In genomic region chr1:194151056-194151455, GRCh38 we compare ENCODE assay signal across 15 cellular contexts.
DNase-seq lines count a peak whose midpoint lies in the region; ATAC-seq and TF ChIP-seq lines count a peak whose summit lies in the region.
"Had no signal": no experiment of that assay in that cellular context is flagged by ENCODE, and none has a peak within 500 bp of the region (broad histone marks: within the 10 kb centered on the region; RNA-seq: fewer than 3 reads in every experiment).

No MANE protein-coding gene starts in this region.

- no peaks in the 10 kb centered on the region for H3K36me3 Mint-ChIP-seq in activated CD4-positive, alpha-beta T cell treated with anti-CD3 and anti-CD28 coated beads, Interleukin-2, amount 10 ng/mL, durations not matched to agents 24 days and 14 days (ENCODE audit: low read depth)
- no peaks in the 10 kb centered on the region for H3K36me3 Mint-ChIP-seq in immature natural killer cell
- H3K36me3 Mint-ChIP-seq: stimulated activated naive B cell treated with anti-CD40 and anti-IgM and Interleukin-4, amounts not matched to agents 10 μg/mL and 1 μg/mL and 100 μg/mL, for 72 hours had no signal

- peaks cover 5% of the 10 kb centered on the region for H3K4me1 Mint-ChIP-seq in activated CD4-positive, alpha-beta T cell treated with anti-CD3 and anti-CD28 coated beads, Interleukin-2, amount 10 ng/mL, durations not matched to agents 24 days and 14 days
- peaks cover 2 to 7% of the 10 kb centered on the region in 2 donors for H3K4me1 Mint-ChIP-seq in immature natural killer cell

- DNase-seq in activated CD4-positive, alpha-beta T cell treated with anti-CD3 and anti-CD28 coated beads, Interleukin-2, amount 10 ng/mL, durations not matched to agents 24 days and 14 days = no peak
- no peak for DNase-seq in activated CD4-positive, alpha-beta T cell treated with anti-CD3 and anti-CD28 coated beads for 48 hours
- DNase-seq in GM20000 (ENCODE audit: low spot score) = peak; percentile 1
- no peak for DNase-seq in immature natural killer cell
- no peak for DNase-seq in Kasumi-1 (lab: John Stamatoyannopoulos, UW)
- DNase-seq in globus pallidus (ENCODE audit: low spot score) = no peak
- DNase-seq in glomerular visceral epithelial cell (ENCODE audit: extremely low spot score) = no peak
- DNase-seq: activated effector memory CD4-positive, alpha-beta T cell treated with anti-CD3 and anti-CD28 coated beads, Interleukin-2, amount 50 U/mL, for 16 hours; Caco-2; kidney glomerular epithelial cell; NCI-H1417; NCI-H2171 treated with DMSO at 0.1 percent for 48 hours; stimulated activated naive B cell treated with anti-CD40 and anti-IgM and Interleukin-4, amounts not matched to agents 10 μg/mL and 1 μg/mL and 100 μg/mL, for 72 hours had no signal

- no peak for TF ChIP-seq CTCF in GM20000 (IDR thresholded peaks at IDR 0.05; ENCODE audit: extremely low read depth, missing control alignments)

- H3K9me3 Mint-ChIP-seq in activated CD4-positive, alpha-beta T cell treated with anti-CD3 and anti-CD28 coated beads, Interleukin-2, amount 10 ng/mL, durations not matched to agents 24 days and 14 days = no peaks in the 10 kb centered on the region
- H3K9me3 Mint-ChIP-seq in immature natural killer cell = peaks cover 0 to 1% (median 0%) of the 10 kb centered on the region in 6 donors
- H3K9me3 Mint-ChIP-seq: stimulated activated naive B cell treated with anti-CD40 and anti-IgM and Interleukin-4, amounts not matched to agents 10 μg/mL and 1 μg/mL and 100 μg/mL, for 72 hours had no signal

- H3K27ac Mint-ChIP-seq in activated CD4-positive, alpha-beta T cell treated with anti-CD3 and anti-CD28 coated beads, Interleukin-2, amount 10 ng/mL, durations not matched to agents 24 days and 14 days = no peak overlapping the region
- H3K27ac Mint-ChIP-seq in immature natural killer cell = peak overlapping the region in 1 of 6 donors; percentile 33
- H3K27ac Mint-ChIP-seq: stimulated activated naive B cell treated with anti-CD40 and anti-IgM and Interleukin-4, amounts not matched to agents 10 μg/mL and 1 μg/mL and 100 μg/mL, for 72 hours had no signal

- H3K4me3 Mint-ChIP-seq in activated CD4-positive, alpha-beta T cell treated with anti-CD3 and anti-CD28 coated beads, Interleukin-2, amount 10 ng/mL, durations not matched to agents 24 days and 14 days = peak overlapping the region; percentile 76
- H3K4me3 Mint-ChIP-seq in immature natural killer cell = peak overlapping the region in 3 of 5 donors; percentile 20 to 62 (median 40)
- H3K4me3 Mint-ChIP-seq: stimulated activated naive B cell treated with anti-CD40 and anti-IgM and Interleukin-4, amounts not matched to agents 10 μg/mL and 1 μg/mL and 100 μg/mL, for 72 hours had no signal

- intact Hi-C loops in activated CD4-positive, alpha-beta T cell treated with anti-CD3 and anti-CD28 coated beads, Interleukin-2, amount 10 ng/mL, durations not matched to agents 24 days and 14 days (cut with micrococcal nuclease) = no loop called here

- H3K27me3 Mint-ChIP-seq in activated CD4-positive, alpha-beta T cell treated with anti-CD3 and anti-CD28 coated beads, Interleukin-2, amount 10 ng/mL, durations not matched to agents 24 days and 14 days = no peaks in the 10 kb centered on the region
- no peaks in the 10 kb centered on the region for H3K27me3 Mint-ChIP-seq in immature natural killer cell (ENCODE audit: low read depth in 3 of 3)
- H3K27me3 Mint-ChIP-seq: stimulated activated naive B cell treated with anti-CD40 and anti-IgM and Interleukin-4, amounts not matched to agents 10 μg/mL and 1 μg/mL and 100 μg/mL, for 72 hours had no signal

- ATAC-seq in SK-N-SH treated with all-trans-retinoic acid at 6 μM for 48 hours = 0 out of 3 replicates have a peak, but pooled peaks have one; percentile 5
- ATAC-seq: K562; stimulated activated naive B cell treated with anti-CD40 and anti-IgM and Interleukin-4, amounts not matched to agents 10 μg/mL and 1 μg/mL and 100 μg/mL, for 72 hours had no signal

TF ChIP-seq in SK-N-SH treated with all-trans-retinoic acid at 6 μM for 48 hours, 23 proteins besides CTCF, POLR2A, EP300 and RAD21:
- no peak for TF ChIP-seq GLIS3 (CRISPR knock-in tag; IDR thresholded peaks at IDR 0.05)
- TF ChIP-seq TCF4 (CRISPR knock-in tag; IDR thresholded peaks at IDR 0.05; ENCODE audit: borderline replicate concordance) = no peak
- no peak for TF ChIP-seq ZNF70 (CRISPR knock-in tag; IDR thresholded peaks at IDR 0.05)
- TF ChIP-seq ISL1 (CRISPR knock-in tag; IDR thresholded peaks at IDR 0.05) = no peak
- TF ChIP-seq, protein P1, sequence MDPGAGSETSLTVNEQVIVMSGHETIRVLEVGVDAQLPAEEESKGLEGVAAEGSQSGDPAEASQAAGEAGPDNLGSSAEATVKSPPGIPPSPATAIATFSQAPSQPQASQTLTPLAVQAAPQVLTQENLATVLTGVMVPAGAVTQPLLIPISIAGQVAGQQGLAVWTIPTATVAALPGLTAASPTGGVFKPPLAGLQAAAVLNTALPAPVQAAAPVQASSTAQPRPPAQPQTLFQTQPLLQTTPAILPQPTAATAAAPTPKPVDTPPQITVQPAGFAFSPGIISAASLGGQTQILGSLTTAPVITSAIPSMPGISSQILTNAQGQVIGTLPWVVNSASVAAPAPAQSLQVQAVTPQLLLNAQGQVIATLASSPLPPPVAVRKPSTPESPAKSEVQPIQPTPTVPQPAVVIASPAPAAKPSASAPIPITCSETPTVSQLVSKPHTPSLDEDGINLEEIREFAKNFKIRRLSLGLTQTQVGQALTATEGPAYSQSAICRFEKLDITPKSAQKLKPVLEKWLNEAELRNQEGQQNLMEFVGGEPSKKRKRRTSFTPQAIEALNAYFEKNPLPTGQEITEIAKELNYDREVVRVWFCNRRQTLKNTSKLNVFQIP (CRISPR knock-in tag; IDR thresholded peaks at IDR 0.05; ENCODE audit: borderline replicate concordance, low read depth) = no peak
- TF ChIP-seq RARB (CRISPR knock-in tag; IDR thresholded peaks at IDR 0.05) = no peak
- no peak for TF ChIP-seq ZFP3 (CRISPR knock-in tag; IDR thresholded peaks at IDR 0.05)
- TF ChIP-seq CSDC2 (CRISPR knock-in tag; IDR thresholded peaks at IDR 0.05) = no peak
- TF ChIP-seq TOX (CRISPR knock-in tag; IDR thresholded peaks at IDR 0.05; ENCODE audit: borderline replicate concordance) = no peak
- no peak for TF ChIP-seq ZFP30 (CRISPR knock-in tag; IDR thresholded peaks at IDR 0.05)
- TF ChIP-seq PPARA (CRISPR knock-in tag; IDR thresholded peaks at IDR 0.05; ENCODE audit: borderline replicate concordance) = no peak
- no peak for TF ChIP-seq BACH2 (CRISPR knock-in tag; IDR thresholded peaks at IDR 0.05; ENCODE audit: borderline replicate concordance)
- TF ChIP-seq PATZ1 (CRISPR knock-in tag; IDR thresholded peaks at IDR 0.05; ENCODE audit: borderline replicate concordance) = no peak
- TF ChIP-seq, protein P2, sequence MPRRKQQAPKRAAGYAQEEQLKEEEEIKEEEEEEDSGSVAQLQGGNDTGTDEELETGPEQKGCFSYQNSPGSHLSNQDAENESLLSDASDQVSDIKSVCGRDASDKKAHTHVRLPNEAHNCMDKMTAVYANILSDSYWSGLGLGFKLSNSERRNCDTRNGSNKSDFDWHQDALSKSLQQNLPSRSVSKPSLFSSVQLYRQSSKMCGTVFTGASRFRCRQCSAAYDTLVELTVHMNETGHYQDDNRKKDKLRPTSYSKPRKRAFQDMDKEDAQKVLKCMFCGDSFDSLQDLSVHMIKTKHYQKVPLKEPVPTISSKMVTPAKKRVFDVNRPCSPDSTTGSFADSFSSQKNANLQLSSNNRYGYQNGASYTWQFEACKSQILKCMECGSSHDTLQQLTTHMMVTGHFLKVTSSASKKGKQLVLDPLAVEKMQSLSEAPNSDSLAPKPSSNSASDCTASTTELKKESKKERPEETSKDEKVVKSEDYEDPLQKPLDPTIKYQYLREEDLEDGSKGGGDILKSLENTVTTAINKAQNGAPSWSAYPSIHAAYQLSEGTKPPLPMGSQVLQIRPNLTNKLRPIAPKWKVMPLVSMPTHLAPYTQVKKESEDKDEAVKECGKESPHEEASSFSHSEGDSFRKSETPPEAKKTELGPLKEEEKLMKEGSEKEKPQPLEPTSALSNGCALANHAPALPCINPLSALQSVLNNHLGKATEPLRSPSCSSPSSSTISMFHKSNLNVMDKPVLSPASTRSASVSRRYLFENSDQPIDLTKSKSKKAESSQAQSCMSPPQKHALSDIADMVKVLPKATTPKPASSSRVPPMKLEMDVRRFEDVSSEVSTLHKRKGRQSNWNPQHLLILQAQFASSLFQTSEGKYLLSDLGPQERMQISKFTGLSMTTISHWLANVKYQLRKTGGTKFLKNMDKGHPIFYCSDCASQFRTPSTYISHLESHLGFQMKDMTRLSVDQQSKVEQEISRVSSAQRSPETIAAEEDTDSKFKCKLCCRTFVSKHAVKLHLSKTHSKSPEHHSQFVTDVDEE (CRISPR knock-in tag; IDR thresholded peaks at IDR 0.05) = no peak
- no peak for TF ChIP-seq ZNF565 (CRISPR knock-in tag; conservative IDR thresholded peaks at IDR 0.05; ENCODE audit: low read depth)
- TF ChIP-seq, protein P3, sequence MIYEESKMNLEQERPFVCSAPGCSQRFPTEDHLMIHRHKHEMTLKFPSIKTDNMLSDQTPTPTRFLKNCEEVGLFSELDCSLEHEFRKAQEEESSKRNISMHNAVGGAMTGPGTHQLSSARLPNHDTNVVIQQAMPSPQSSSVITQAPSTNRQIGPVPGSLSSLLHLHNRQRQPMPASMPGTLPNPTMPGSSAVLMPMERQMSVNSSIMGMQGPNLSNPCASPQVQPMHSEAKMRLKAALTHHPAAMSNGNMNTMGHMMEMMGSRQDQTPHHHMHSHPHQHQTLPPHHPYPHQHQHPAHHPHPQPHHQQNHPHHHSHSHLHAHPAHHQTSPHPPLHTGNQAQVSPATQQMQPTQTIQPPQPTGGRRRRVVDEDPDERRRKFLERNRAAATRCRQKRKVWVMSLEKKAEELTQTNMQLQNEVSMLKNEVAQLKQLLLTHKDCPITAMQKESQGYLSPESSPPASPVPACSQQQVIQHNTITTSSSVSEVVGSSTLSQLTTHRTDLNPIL (CRISPR knock-in tag; IDR thresholded peaks at IDR 0.05; ENCODE audit: low read depth) = no peak
- TF ChIP-seq ESRRG (CRISPR knock-in tag; IDR thresholded peaks at IDR 0.05) = no peak
